15 cellular contexts compared by ENCODE assay signal in the genomic region with DNA sequence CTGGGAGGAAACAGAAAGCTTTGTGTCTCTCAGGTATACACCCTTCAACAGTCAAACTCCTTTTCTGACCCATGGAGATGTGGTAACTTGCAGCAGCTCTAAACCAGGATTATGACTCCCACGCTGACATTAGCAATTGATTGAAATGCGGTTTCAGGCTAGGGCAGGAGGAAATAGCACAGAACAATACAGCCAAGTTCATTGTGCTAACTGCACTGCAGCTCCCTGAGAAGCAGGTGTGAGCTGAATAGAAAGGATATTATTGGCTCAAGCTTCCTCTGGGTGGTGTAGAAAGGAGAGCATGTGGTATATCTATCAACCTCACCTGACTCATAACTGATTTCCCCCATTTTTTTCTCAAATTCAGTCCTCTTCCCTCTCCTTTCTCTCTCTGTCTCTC.
A peak's percentile ranks its signal among the peaks of the same experiment; 100 is the strongest.
DNase-seq lines count a peak whose midpoint lies in the region; ATAC-seq, FAIRE-seq and TF ChIP-seq lines count a peak whose summit lies in the region.
"Had no signal": no experiment of that assay in that cellular context is flagged by ENCODE, and none has a peak within 500 bp of the region (broad histone marks: within the 10 kb centered on the region; RNA-seq: fewer than 3 reads in every experiment).

No MANE protein-coding gene starts in this region.

- WGBS in heart left ventricle, 4 donors: 35 to 64% (median 54%) methylated on average over 2 of the region's 2 CpGs

- no peak overlapping the region for H3K27ac ChIP-seq in heart left ventricle
- H3K27ac ChIP-seq: adrenal gland, sigmoid colon had no signal

- TF ChIP-seq POLR2A in heart left ventricle (IDR thresholded peaks at IDR 0.05): no peak

- H3K36me3 ChIP-seq in heart left ventricle: no peaks in the 10 kb centered on the region
- H3K36me3 ChIP-seq: adrenal gland, sigmoid colon had no signal

- peaks cover 0 to 4% (median 0%) of the 10 kb centered on the region in 12 donors for H3K4me1 ChIP-seq in heart left ventricle
- H3K4me1 ChIP-seq: adrenal gland, sigmoid colon had no signal

- no peaks in the 10 kb centered on the region for H3K27me3 ChIP-seq in heart left ventricle
- H3K27me3 ChIP-seq: adrenal gland, sigmoid colon had no signal

- peak in 3 of 4 donors; percentile 22 to 85 (median 36) for ATAC-seq in heart left ventricle
- ATAC-seq in left ventricle myocardium superior: no peak
- ATAC-seq in HG02973 (IDR thresholded peaks at IDR 0.05; ENCODE audit: unreplicated experiment): no peak

- no peaks in the 10 kb centered on the region for H3K9me3 ChIP-seq in heart left ventricle
- H3K9me3 ChIP-seq: adrenal gland, sigmoid colon had no signal

- no peak for DNase-seq in heart left ventricle
- no peak for DNase-seq in left ventricle myocardium superior
- peak; percentile 70 for DNase-seq in OCI-M1 (lab: John Stamatoyannopoulos, UW)
- DNase-seq in fibroblast of pulmonary artery (ENCODE audit: low read depth): peak; percentile 20
- DNase-seq in urothelium cell line (ENCODE audit: low spot score): peak; percentile 26
- DNase-seq in NCI-H2081 treated with DMSO at 0.1 percent for 48 hours (lab: John Stamatoyannopoulos, UW): no peak
- DNase-seq in SHP77 (lab: John Stamatoyannopoulos, UW): no peak
- DNase-seq: activated CD4-positive, CD25-positive, alpha-beta regulatory T cell; activated CD8-positive, alpha-beta memory T cell treated with anti-CD3 and anti-CD28 coated beads for 24 hours; adrenal gland; kidney glomerular epithelial cell; NCI-H1930; sigmoid colon; substantia nigra had no signal

- FAIRE-seq in urothelium cell line (lab: Jason Lieb, UNC): peak; percentile 37

- H3K4me3 ChIP-seq in heart left ventricle (no peak overlapping the region), fibroblast of pulmonary artery (replicated peaks; ENCODE audit: low read depth, low read length) (no peak overlapping the region)
- H3K4me3 ChIP-seq: adrenal gland, sigmoid colon had no signal

- TF ChIP-seq CTCF in heart left ventricle (IDR thresholded peaks at IDR 0.05) (no peak), fibroblast of pulmonary artery (IDR thresholded peaks at IDR 0.05; ENCODE audit: low read length, missing control alignments) (no peak)

- intact Hi-C loops in heart left ventricle (cut with DNase I) (no loop called here), left ventricle myocardium superior (cut with micrococcal nuclease) (no loop called here)

Comparison
In these comparisons a context has a peak if more than half of its experiments do, and no peak if none do; other contexts are left out.
1. ATAC-seq: peak in heart left ventricle (3 of 4); none in left ventricle myocardium superior (single experiment) and HG02973 (single experiment).
2. DNase-seq: peak in OCI-M1 (single experiment), fibroblast of pulmonary artery (single experiment) and urothelium cell line (single experiment); none in heart left ventricle (0 of 5), left ventricle myocardium superior (single experiment), NCI-H2081 treated with DMSO at 0.1 percent for 48 hours (single experiment) and SHP77 (0 of 2).